Comparison of ENCODE assay signal across 1 cellular context in the genomic region with DNA sequence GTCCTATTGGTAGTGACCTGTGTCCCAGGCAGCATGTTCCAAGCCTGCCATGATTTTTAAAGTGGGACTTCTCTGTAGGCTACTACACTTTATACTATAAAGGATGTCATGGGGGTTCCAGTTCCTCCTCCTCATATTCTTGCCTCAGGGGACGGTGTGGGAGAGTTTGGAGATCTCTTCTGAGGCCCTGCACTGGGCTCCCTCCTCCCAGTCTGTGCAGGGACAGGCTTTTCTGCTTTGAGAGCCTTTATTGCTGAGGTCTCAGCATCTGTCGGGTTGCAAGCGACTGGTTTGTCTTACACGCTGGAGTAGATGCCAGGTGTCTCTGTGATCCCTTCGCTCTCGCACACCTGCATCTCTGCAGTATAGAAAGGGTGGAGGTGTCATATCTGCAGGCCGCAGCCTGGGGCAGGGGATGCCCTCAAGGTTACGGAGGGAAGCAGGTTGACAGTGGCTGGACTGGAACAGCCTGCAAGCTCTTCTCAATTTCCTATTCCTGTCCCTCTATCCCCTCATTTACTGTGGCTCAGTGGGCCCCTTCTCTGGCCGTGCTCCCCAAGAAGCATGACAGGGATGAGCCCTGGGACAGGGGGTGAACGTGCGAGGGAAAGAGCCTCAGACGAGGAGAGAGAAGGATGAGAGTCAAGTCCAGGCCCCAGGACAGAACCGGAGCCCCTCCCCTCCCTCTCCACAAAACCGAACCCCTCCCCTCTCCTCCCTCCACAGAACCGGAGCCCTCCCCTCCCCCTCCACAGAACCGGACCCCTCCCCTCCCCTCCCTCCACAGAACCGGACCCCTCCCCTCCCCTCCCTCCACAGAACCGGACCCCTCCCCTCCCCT.
TF ChIP-seq lines count a peak whose summit lies in the region.

No MANE protein-coding gene starts in this region.

TF ChIP-seq in HEK293, 187 proteins besides CTCF, POLR2A, EP300 and RAD21 (continued from another document):
- TF ChIP-seq, protein P1, sequence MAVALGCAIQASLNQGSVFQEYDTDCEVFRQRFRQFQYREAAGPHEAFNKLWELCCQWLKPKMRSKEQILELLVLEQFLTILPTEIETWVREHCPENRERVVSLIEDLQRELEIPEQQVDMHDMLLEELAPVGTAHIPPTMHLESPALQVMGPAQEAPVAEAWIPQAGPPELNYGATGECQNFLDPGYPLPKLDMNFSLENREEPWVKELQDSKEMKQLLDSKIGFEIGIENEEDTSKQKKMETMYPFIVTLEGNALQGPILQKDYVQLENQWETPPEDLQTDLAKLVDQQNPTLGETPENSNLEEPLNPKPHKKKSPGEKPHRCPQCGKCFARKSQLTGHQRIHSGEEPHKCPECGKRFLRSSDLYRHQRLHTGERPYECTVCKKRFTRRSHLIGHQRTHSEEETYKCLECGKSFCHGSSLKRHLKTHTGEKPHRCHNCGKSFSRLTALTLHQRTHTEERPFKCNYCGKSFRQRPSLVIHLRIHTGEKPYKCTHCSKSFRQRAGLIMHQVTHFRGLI (tag by site-specific recombination; IDR thresholded peaks at IDR 0.05): no peak
- no peak for TF ChIP-seq ZNF623 (tag by site-specific recombination; IDR thresholded peaks at IDR 0.05)
- TF ChIP-seq FEZF1 (tag by site-specific recombination; IDR thresholded peaks at IDR 0.05): no peak
- TF ChIP-seq, protein P2, sequence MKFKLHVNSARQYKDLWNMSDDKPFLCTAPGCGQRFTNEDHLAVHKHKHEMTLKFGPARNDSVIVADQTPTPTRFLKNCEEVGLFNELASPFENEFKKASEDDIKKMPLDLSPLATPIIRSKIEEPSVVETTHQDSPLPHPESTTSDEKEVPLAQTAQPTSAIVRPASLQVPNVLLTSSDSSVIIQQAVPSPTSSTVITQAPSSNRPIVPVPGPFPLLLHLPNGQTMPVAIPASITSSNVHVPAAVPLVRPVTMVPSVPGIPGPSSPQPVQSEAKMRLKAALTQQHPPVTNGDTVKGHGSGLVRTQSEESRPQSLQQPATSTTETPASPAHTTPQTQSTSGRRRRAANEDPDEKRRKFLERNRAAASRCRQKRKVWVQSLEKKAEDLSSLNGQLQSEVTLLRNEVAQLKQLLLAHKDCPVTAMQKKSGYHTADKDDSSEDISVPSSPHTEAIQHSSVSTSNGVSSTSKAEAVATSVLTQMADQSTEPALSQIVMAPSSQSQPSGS (tag by site-specific recombination; IDR thresholded peaks at IDR 0.05; ENCODE audit: low read depth): no peak
- TF ChIP-seq ZNF473 (tag by site-specific recombination; IDR thresholded peaks at IDR 0.05): no peak
- TF ChIP-seq BCL11A (tag by site-specific recombination; IDR thresholded peaks at IDR 0.05; ENCODE audit: low read depth): 0 out of 2 replicates have a peak, but pooled peaks have one; percentile 28
- TF ChIP-seq ZNF692 (tag by site-specific recombination; IDR thresholded peaks at IDR 0.05): peak; percentile 66; the same call in 1 of the 2 replicates
- TF ChIP-seq ZBTB8A (tag by site-specific recombination; IDR thresholded peaks at IDR 0.05): 0 out of 2 replicates have a peak, but pooled peaks have one; percentile 16
- TF ChIP-seq ZEB2 (tag by site-specific recombination; IDR thresholded peaks at IDR 0.05): 0 out of 2 replicates have a peak, but pooled peaks have one; percentile 31
- no peak for TF ChIP-seq ZNF324 (tag by site-specific recombination; IDR thresholded peaks at IDR 0.05)
- TF ChIP-seq IKZF3 (tag by site-specific recombination; IDR thresholded peaks at IDR 0.05): 0 out of 2 replicates have a peak, but pooled peaks have one; percentile 14
- peak; percentile 86 for TF ChIP-seq ZNF600 (tag by site-specific recombination; IDR thresholded peaks at IDR 0.05)
- TF ChIP-seq ZNF830 (tag by site-specific recombination; IDR thresholded peaks at IDR 0.05; ENCODE audit: low read depth): no peak
- TF ChIP-seq PATZ1 (tag by site-specific recombination; IDR thresholded peaks at IDR 0.05): peak; percentile 29; the same call in 1 of the 2 replicates
- peak; percentile 89 for TF ChIP-seq ZNF366 (tag by site-specific recombination; conservative IDR thresholded peaks at IDR 0.05)
- TF ChIP-seq ZNF394 (tag by site-specific recombination; IDR thresholded peaks at IDR 0.05; ENCODE audit: borderline replicate concordance): no peak
- TF ChIP-seq GLIS1 (tag by site-specific recombination; IDR thresholded peaks at IDR 0.05): 0 out of 2 replicates have a peak, but pooled peaks have one; percentile 30
- TF ChIP-seq ZNF184 (tag by site-specific recombination; IDR thresholded peaks at IDR 0.05): no peak
- TF ChIP-seq, protein P3, sequence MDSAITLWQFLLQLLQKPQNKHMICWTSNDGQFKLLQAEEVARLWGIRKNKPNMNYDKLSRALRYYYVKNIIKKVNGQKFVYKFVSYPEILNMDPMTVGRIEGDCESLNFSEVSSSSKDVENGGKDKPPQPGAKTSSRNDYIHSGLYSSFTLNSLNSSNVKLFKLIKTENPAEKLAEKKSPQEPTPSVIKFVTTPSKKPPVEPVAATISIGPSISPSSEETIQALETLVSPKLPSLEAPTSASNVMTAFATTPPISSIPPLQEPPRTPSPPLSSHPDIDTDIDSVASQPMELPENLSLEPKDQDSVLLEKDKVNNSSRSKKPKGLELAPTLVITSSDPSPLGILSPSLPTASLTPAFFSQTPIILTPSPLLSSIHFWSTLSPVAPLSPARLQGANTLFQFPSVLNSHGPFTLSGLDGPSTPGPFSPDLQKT (IDR thresholded peaks at IDR 0.05; ENCODE audit: borderline replicate concordance, low read depth, low read length): no peak
- peak; percentile 83 for TF ChIP-seq ZFP69B (tag by site-specific recombination; IDR thresholded peaks at IDR 0.05)
- TF ChIP-seq ZBTB17 (tag by site-specific recombination; IDR thresholded peaks at IDR 0.05): peak; percentile 95
- 0 out of 2 replicates have a peak, but pooled peaks have one; percentile 22 for TF ChIP-seq GLIS2 (tag by site-specific recombination; IDR thresholded peaks at IDR 0.05)
